In genomic region chr16:75287708-75288107, GRCh38 we compare ENCODE assay signal across 1 cellular context.
TF ChIP-seq lines count a peak whose summit lies in the region.

No MANE protein-coding gene starts in this region.

TF ChIP-seq in GM23338, 12 proteins besides CTCF, POLR2A, EP300 and RAD21 (continued from another document):
- TF ChIP-seq, protein P1, sequence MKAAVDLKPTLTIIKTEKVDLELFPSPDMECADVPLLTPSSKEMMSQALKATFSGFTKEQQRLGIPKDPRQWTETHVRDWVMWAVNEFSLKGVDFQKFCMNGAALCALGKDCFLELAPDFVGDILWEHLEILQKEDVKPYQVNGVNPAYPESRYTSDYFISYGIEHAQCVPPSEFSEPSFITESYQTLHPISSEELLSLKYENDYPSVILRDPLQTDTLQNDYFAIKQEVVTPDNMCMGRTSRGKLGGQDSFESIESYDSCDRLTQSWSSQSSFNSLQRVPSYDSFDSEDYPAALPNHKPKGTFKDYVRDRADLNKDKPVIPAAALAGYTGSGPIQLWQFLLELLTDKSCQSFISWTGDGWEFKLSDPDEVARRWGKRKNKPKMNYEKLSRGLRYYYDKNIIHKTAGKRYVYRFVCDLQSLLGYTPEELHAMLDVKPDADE (IDR thresholded peaks at IDR 0.05), result no peak
- TF ChIP-seq JUNB (IDR thresholded peaks at IDR 0.05; ENCODE audit: unreplicated experiment), result no peak
- no peak for TF ChIP-seq POLR2AphosphoS5 (IDR thresholded peaks at IDR 0.05; ENCODE audit: low read depth)
- no peak for TF ChIP-seq CREB1 (CRISPR knock-in tag; IDR thresholded peaks at IDR 0.05; ENCODE audit: low read depth)
- TF ChIP-seq, protein P2, sequence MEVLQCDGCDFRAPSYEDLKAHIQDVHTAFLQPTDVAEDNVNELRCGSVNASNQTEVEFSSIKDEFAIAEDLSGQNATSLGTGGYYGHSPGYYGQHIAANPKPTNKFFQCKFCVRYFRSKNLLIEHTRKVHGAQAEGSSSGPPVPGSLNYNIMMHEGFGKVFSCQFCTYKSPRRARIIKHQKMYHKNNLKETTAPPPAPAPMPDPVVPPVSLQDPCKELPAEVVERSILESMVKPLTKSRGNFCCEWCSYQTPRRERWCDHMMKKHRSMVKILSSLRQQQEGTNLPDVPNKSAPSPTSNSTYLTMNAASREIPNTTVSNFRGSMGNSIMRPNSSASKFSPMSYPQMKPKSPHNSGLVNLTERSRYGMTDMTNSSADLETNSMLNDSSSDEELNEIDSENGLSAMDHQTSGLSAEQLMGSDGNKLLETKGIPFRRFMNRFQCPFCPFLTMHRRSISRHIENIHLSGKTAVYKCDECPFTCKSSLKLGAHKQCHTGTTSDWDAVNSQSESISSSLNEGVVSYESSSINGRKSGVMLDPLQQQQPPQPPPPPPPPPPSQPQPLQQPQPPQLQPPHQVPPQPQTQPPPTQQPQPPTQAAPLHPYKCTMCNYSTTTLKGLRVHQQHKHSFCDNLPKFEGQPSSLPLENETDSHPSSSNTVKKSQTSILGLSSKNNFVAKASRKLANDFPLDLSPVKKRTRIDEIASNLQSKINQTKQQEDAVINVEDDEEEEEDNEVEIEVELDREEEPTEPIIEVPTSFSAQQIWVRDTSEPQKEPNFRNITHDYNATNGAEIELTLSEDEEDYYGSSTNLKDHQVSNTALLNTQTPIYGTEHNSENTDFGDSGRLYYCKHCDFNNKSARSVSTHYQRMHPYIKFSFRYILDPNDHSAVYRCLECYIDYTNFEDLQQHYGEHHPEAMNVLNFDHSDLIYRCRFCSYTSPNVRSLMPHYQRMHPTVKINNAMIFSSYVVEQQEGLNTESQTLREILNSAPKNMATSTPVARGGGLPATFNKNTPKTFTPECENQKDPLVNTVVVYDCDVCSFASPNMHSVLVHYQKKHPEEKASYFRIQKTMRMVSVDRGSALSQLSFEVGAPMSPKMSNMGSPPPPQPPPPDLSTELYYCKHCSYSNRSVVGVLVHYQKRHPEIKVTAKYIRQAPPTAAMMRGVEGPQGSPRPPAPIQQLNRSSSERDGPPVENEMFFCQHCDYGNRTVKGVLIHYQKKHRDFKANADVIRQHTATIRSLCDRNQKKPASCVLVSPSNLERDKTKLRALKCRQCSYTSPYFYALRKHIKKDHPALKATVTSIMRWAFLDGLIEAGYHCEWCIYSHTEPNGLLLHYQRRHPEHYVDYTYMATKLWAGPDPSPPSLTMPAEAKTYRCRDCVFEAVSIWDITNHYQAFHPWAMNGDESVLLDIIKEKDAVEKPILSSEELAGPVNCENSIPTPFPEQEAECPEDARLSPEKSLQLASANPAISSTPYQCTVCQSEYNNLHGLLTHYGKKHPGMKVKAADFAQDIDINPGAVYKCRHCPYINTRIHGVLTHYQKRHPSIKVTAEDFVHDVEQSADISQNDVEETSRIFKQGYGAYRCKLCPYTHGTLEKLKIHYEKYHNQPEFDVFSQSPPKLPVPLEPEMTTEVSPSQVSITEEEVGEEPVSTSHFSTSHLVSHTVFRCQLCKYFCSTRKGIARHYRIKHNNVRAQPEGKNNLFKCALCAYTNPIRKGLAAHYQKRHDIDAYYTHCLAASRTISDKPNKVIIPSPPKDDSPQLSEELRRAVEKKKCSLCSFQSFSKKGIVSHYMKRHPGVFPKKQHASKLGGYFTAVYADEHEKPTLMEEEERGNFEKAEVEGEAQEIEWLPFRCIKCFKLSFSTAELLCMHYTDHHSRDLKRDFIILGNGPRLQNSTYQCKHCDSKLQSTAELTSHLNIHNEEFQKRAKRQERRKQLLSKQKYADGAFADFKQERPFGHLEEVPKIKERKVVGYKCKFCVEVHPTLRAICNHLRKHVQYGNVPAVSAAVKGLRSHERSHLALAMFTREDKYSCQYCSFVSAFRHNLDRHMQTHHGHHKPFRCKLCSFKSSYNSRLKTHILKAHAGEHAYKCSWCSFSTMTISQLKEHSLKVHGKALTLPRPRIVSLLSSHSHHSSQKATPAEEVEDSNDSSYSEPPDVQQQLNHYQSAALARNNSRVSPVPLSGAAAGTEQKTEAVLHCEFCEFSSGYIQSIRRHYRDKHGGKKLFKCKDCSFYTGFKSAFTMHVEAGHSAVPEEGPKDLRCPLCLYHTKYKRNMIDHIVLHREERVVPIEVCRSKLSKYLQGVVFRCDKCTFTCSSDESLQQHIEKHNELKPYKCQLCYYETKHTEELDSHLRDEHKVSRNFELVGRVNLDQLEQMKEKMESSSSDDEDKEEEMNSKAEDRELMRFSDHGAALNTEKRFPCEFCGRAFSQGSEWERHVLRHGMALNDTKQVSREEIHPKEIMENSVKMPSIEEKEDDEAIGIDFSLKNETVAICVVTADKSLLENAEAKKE (CRISPR knock-in tag; IDR thresholded peaks at IDR 0.05), result no peak
- TF ChIP-seq ZNF114 (CRISPR knock-in tag; IDR thresholded peaks at IDR 0.05), result no peak
TF ChIP-seq in GM23338: peak in this region for 0.
